22 cellular contexts compared by ENCODE assay signal in genomic region chr6:168240147-168240546, GRCh38.
"Had no signal": no experiment of that assay in that cellular context is flagged by ENCODE, and none has a peak within 500 bp of the region (broad histone marks: within the 10 kb centered on the region; RNA-seq: fewer than 3 reads in every experiment).

No MANE protein-coding gene starts in this region.

- H3K9me3 Mint-ChIP-seq: immature natural killer cell; nephron progenitor cell; stimulated activated effector memory CD8-positive, alpha-beta T cell treated with anti-CD3 and anti-CD28 coated beads, Interleukin-12 subunit alpha, Interleukin-12 subunit beta, amount 100 ng/mL, for 72 hours had no signal

- H3K4me3 Mint-ChIP-seq: immature natural killer cell; naive B cell; nephron progenitor cell; stimulated activated effector memory CD8-positive, alpha-beta T cell treated with anti-CD3 and anti-CD28 coated beads, Interleukin-12 subunit alpha, Interleukin-12 subunit beta, amount 100 ng/mL, for 72 hours had no signal

- DNase-seq: colonic mucosa; dermis blood vessel endothelial cell; esophagus squamous epithelium; foreskin fibroblast; glutamatergic neuron; immature natural killer cell; left ventricle myocardium superior; naive B cell; nephron progenitor cell; nucleus accumbens; ovary; right cardiac atrium; stimulated activated CD4-positive, alpha-beta T cell treated with anti-CD3 and anti-CD28 coated beads, Interleukin-4, amount 100 ng/mL, for 1 hour; stimulated activated CD8-positive, alpha-beta memory T cell treated with anti-CD3 and anti-CD28 coated beads, Interleukin-4, amount 100 ng/mL, for 48 hours; stimulated activated naive CD8-positive, alpha-beta T cell treated with anti-CD3 and anti-CD28 coated beads, Interleukin-15, Interleukin-2, amounts not matched to agents 100 U/mL and 50 U/mL, for 24 hours; tibial artery; upper lobe of left lung had no signal

- ATAC-seq: gastroesophageal sphincter; left ventricle myocardium superior; stimulated activated naive CD8-positive, alpha-beta T cell treated with anti-CD3 and anti-CD28 coated beads, Interleukin-15, Interleukin-2, amounts not matched to agents 100 U/mL and 50 U/mL, for 24 hours had no signal

- H3K27ac Mint-ChIP-seq: nephron progenitor cell; stimulated activated effector memory CD8-positive, alpha-beta T cell treated with anti-CD3 and anti-CD28 coated beads, Interleukin-12 subunit alpha, Interleukin-12 subunit beta, amount 100 ng/mL, for 72 hours had no signal

- H3K4me1 Mint-ChIP-seq: immature natural killer cell; stimulated activated effector memory CD8-positive, alpha-beta T cell treated with anti-CD3 and anti-CD28 coated beads, Interleukin-12 subunit alpha, Interleukin-12 subunit beta, amount 100 ng/mL, for 72 hours had no signal

- H3K27ac ChIP-seq: colonic mucosa, gastroesophageal sphincter, ovary, suprapubic skin, tibial artery, upper lobe of left lung, vagina had no signal

- H3K27me3 ChIP-seq: colonic mucosa, gastroesophageal sphincter, ovary, suprapubic skin, tibial artery, upper lobe of left lung, vagina had no signal

- H3K36me3 ChIP-seq: colonic mucosa, esophagus squamous epithelium, gastroesophageal sphincter, ovary, suprapubic skin, tibial artery, upper lobe of left lung, vagina had no signal

- H3K9me3 ChIP-seq: colonic mucosa, esophagus squamous epithelium, gastroesophageal sphincter, ovary, suprapubic skin, tibial artery, upper lobe of left lung, vagina had no signal

- H3K36me3 Mint-ChIP-seq: immature natural killer cell; naive B cell; stimulated activated effector memory CD8-positive, alpha-beta T cell treated with anti-CD3 and anti-CD28 coated beads, Interleukin-12 subunit alpha, Interleukin-12 subunit beta, amount 100 ng/mL, for 72 hours had no signal

- H3K4me3 ChIP-seq: colonic mucosa, esophagus squamous epithelium, gastroesophageal sphincter, lung, ovary, suprapubic skin, tibial artery, upper lobe of left lung, vagina had no signal

- H3K4me1 ChIP-seq: colonic mucosa, gastroesophageal sphincter, tibial artery, upper lobe of left lung, vagina had no signal
